18 cellular contexts compared by ENCODE assay signal in genomic region chr6:66849843-66850242, GRCh38.
DNase-seq lines count a peak whose midpoint lies in the region; ATAC-seq and TF ChIP-seq lines count a peak whose summit lies in the region.
"Had no signal": no experiment of that assay in that cellular context is flagged by ENCODE, and none has a peak within 500 bp of the region (broad histone marks: within the 10 kb centered on the region; RNA-seq: fewer than 3 reads in every experiment).

No MANE protein-coding gene starts in this region.

- in situ Hi-C loops in ACHN (cut with HindIII; ENCODE audit: low pct_ligation_motif_present, low pct_unique_long_range_greater_than_20kb, low sequenced_read_pairs) (no loop called here), brain microvascular endothelial cell (cut with HindIII; ENCODE audit: low pct_ligation_motif_present, low sequenced_read_pairs) (no loop called here)

- ATAC-seq in GM21367 (IDR thresholded peaks at IDR 0.05; ENCODE audit: unreplicated experiment), result no peak
- no peak for ATAC-seq in GM19467 (IDR thresholded peaks at IDR 0.05; ENCODE audit: unreplicated experiment)
- ATAC-seq: GM12878, HepG2 had no signal

- TF ChIP-seq CTCF in RWPE1 (conservative IDR thresholded peaks at IDR 0.05; ENCODE audit: low read depth) (no peak), brain microvascular endothelial cell (IDR thresholded peaks at IDR 0.05; ENCODE audit: low read depth, low read length, missing control alignments) (no peak)

- DNase-seq in ACHN, result peak; percentile 53
- peak; percentile 30 for DNase-seq in HS-5 (ENCODE audit: low read depth)
- peak; percentile 4 for DNase-seq in RWPE1 (ENCODE audit: low spot score)
- peak; percentile 41 for DNase-seq in kidney tubule cell (ENCODE audit: low spot score)
- no peak for DNase-seq in brain microvascular endothelial cell
- DNase-seq: Calu3; CD4-positive, alpha-beta T cell; H9; KBM-7; NCI-H1417 treated with DMSO at 0.1 percent for 48 hours; NCI-H187 treated with DMSO at 0.1 percent for 48 hours; NCI-H226; NCI-H524; RPMI8226 had no signal

- H3K4me3 ChIP-seq in brain microvascular endothelial cell (ENCODE audit: low read depth, low read length), result no peak overlapping the region
- H3K4me3 ChIP-seq: GM12878 had no signal

- no peaks in the 10 kb centered on the region for H3K36me3 ChIP-seq in brain microvascular endothelial cell (replicated peaks)

- H3K27me3 ChIP-seq in brain microvascular endothelial cell (replicated peaks), result no peaks in the 10 kb centered on the region

- H3K27ac ChIP-seq in RWPE1 (no peak overlapping the region), brain microvascular endothelial cell (no peak overlapping the region)

- POLR2A ChIA-PET in RWPE1 (lab: Yijun Ruan, JAX; ENCODE audit: low non-redundant PET), result no interaction called here

- CTCF ChIA-PET in RWPE1 (lab: Yijun Ruan, JAX), result no interaction called here
